In the genomic region with DNA sequence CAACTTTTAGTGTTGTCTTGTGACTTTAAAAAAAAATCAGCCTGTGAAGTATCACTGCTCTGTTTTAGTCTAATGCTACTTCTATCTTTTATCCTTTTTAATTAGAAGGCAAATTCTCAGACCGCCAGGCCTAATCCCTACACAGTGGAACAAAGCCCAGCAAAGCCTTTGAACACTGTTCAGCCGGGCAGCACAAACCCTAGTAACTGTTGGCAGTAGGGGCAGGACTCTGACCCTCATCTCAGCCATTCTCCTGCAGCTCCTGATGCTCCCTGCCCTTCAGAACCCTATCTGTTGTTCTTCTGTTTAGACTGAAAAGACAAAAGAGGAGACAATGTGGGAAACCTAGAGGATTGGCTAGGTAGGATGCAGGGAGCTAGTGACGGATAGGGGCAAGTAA, we compare ENCODE assay signal across 24 cellular contexts.
DNase-seq lines count a peak whose midpoint lies in the region; ATAC-seq, FAIRE-seq and TF ChIP-seq lines count a peak whose summit lies in the region.
"Had no signal": no experiment of that assay in that cellular context is flagged by ENCODE, and none has a peak within 500 bp of the region (broad histone marks: within the 10 kb centered on the region; RNA-seq: fewer than 3 reads in every experiment).

No MANE protein-coding gene starts in this region.

- H3K27me3 Mint-ChIP-seq in brain: peaks cover 9% of the 10 kb centered on the region
- peaks cover 43% of the 10 kb centered on the region for H3K27me3 Mint-ChIP-seq in activated T-cell treated with anti-CD3 and anti-CD28 coated beads, Interleukin-2, amount 50 U/mL, for 72 hours (ENCODE audit: low read depth)

- no peak overlapping the region for H3K23ac ChIP-seq in neuronal stem cell (ENCODE audit: low read depth, low read length, poor library complexity)

- H2BK12ac ChIP-seq in neuronal stem cell (ENCODE audit: low read length): no peak overlapping the region

- no peak overlapping the region for H4K8ac ChIP-seq in neuronal stem cell (ENCODE audit: low read depth, low read length)

- H3K4me3 Mint-ChIP-seq in brain: peak overlapping the region in 4 of 5 experiments; percentile 0 to 69 (median 32)
- no peak overlapping the region for H3K4me3 Mint-ChIP-seq in activated T-cell treated with anti-CD3 and anti-CD28 coated beads, Interleukin-2, amount 50 U/mL, for 72 hours

- H3K27ac Mint-ChIP-seq in brain: peak overlapping the region in 3 of 5 experiments; percentile 59 to 91 (median 84)
- H3K27ac Mint-ChIP-seq in activated T-cell treated with anti-CD3 and anti-CD28 coated beads, Interleukin-2, amount 50 U/mL, for 72 hours: no peak overlapping the region

- no peak overlapping the region for H3K9ac ChIP-seq in neuronal stem cell (ENCODE audit: low read depth, low read length, poor library complexity)
- H3K9ac ChIP-seq in kidney (ENCODE audit: low read length in 2 of 2): no peak overlapping the region

- peaks cover 0 to 24% of the 10 kb centered on the region in 2 donors for H3K4me1 ChIP-seq in neuronal stem cell (ENCODE audit: control insufficient read depth in 2 of 2, insufficient read depth in 1 of 2, low read depth in 1 of 2, low read length in 2 of 2)
- no peaks in the 10 kb centered on the region for H3K4me1 ChIP-seq in kidney (ENCODE audit: control insufficient read depth in 1 of 2, insufficient read depth in 1 of 2, low read depth in 1 of 2, low read length in 2 of 2)

- no peak overlapping the region for H2BK15ac ChIP-seq in neuronal stem cell (ENCODE audit: low read length)

- intact Hi-C loops in kidney (cut with DNase I): no loop called here

- peaks cover 73% of the 10 kb centered on the region for H3K4me1 Mint-ChIP-seq in brain
- H3K4me1 Mint-ChIP-seq in activated T-cell treated with anti-CD3 and anti-CD28 coated beads, Interleukin-2, amount 50 U/mL, for 72 hours (ENCODE audit: low read depth): no peaks in the 10 kb centered on the region

- WGBS in neuronal stem cell (ENCODE audit: extremely low coverage in 2 of 2, insufficient read length in 2 of 2, insufficient replicate concordance in 1 of 2), 2 donors: no CpG with 5 or more reads among the region's 3 CpGs

- no peak for FAIRE-seq in kidney (lab: Jason Lieb, UNC)
- no peak for FAIRE-seq in urothelium cell line (lab: Jason Lieb, UNC)
- FAIRE-seq: G401.6, GM12878 had no signal

- peak; percentile 48 for DNase-seq in D341Med (ENCODE audit: low spot score)
- peak; percentile 100 for DNase-seq in NCI-H82 (lab: John Stamatoyannopoulos, UW)
- peak; percentile 81 for DNase-seq in neuronal stem cell (ENCODE audit: low spot score)
- no peak for DNase-seq in activated T-cell treated with anti-CD3 and anti-CD28 coated beads, Interleukin-2, amount 50 U/mL, for 72 hours
- DNase-seq in kidney: no peak
- no peak for DNase-seq in urothelium cell line (ENCODE audit: low spot score)
- no peak for DNase-seq in GM10266 (ENCODE audit: extremely low spot score)
- DNase-seq: 8988T, DMS53, KBM-7, MV-4-11, NCI-H1105, NCI-H1436 treated with DMSO at 0.1 percent for 48 hours, NCI-H187 treated with DMSO at 0.1 percent for 48 hours, NCI-H446, NCI-H524 treated with DMSO at 0.1 percent for 48 hours, NCI-H774, PC-9, SJCRH30 had no signal

- no peak overlapping the region for H4K91ac ChIP-seq in neuronal stem cell (ENCODE audit: low read depth, low read length, poor library complexity)

- H3K4me2 ChIP-seq in neuronal stem cell (ENCODE audit: insufficient read depth, low read length, poor library complexity, severe bottlenecking): no peak overlapping the region
- H3K4me2 ChIP-seq: PC-9 had no signal

- no peak overlapping the region for H2BK5ac ChIP-seq in neuronal stem cell (ENCODE audit: low read length)

- H3K4ac ChIP-seq in neuronal stem cell (ENCODE audit: low read length): no peak overlapping the region

- ATAC-seq in activated T-cell treated with anti-CD3 and anti-CD28 coated beads, Interleukin-2, amount 50 U/mL, for 72 hours (replicated peaks in 1 of 2): no peak
- ATAC-seq: GM12878, Right ventricle myocardium inferior, SK-N-SH treated with all-trans-retinoic acid at 6 μM for 48 hours had no signal

- no peak overlapping the region for H3K14ac ChIP-seq in neuronal stem cell (ENCODE audit: low read length)

- peaks cover 0 to 38% (median 0%) of the 10 kb centered on the region in 3 experiments for H3K27me3 ChIP-seq in neuronal stem cell (ENCODE audit: control insufficient read depth in 3 of 3, insufficient read depth in 3 of 3, low read depth in 1 of 3, low read length in 3 of 3)
- H3K27me3 ChIP-seq: SJCRH30 had no signal

- H2AK5ac ChIP-seq in neuronal stem cell (ENCODE audit: low read depth, low read length): no peak overlapping the region

- H2BK120ac ChIP-seq in neuronal stem cell (ENCODE audit: low read depth, low read length): no peak overlapping the region

- no peak overlapping the region for H3K4me3 ChIP-seq in neuronal stem cell (ENCODE audit: low read length in 2 of 2)
- H3K4me3 ChIP-seq in kidney (ENCODE audit: low read length in 2 of 2): no peak overlapping the region
- H3K4me3 ChIP-seq: GM12878, PC-9, SJCRH30 had no signal

- TF ChIP-seq CTCF in brain (conservative IDR thresholded peaks at IDR 0.05) (no peak), kidney (IDR thresholded peaks at IDR 0.05; ENCODE audit: borderline replicate concordance, extremely low read depth, insufficient read depth) (no peak), GM10266 (IDR thresholded peaks at IDR 0.05; ENCODE audit: control insufficient read depth, insufficient read depth, low read depth, missing control alignments) (no peak)

- H2AFZ ChIP-seq in neuronal stem cell (ENCODE audit: low read length): no peak overlapping the region
- H2AFZ ChIP-seq: PC-9 had no signal

- H3K9me3 Mint-ChIP-seq in brain: peaks cover 0 to 3% (median 0%) of the 10 kb centered on the region in 5 experiments
- H3K9me3 Mint-ChIP-seq in activated T-cell treated with anti-CD3 and anti-CD28 coated beads, Interleukin-2, amount 50 U/mL, for 72 hours: no peaks in the 10 kb centered on the region

- H3K9me3 ChIP-seq in neuronal stem cell (replicated peaks in 1 of 2; ENCODE audit: control insufficient read depth in 2 of 2, insufficient read depth in 1 of 2, low read depth in 1 of 2, low read length in 2 of 2) (no peaks in the 10 kb centered on the region), kidney (ENCODE audit: control insufficient read depth in 1 of 2, low read length in 2 of 2) (no peaks in the 10 kb centered on the region)
- H3K9me3 ChIP-seq: SJCRH30 had no signal

- H3K27ac ChIP-seq in neuronal stem cell (replicated peaks; ENCODE audit: low read length): peak overlapping the region; percentile 67
- no peak overlapping the region for H3K27ac ChIP-seq in kidney (ENCODE audit: low read depth in 2 of 2, low read length in 2 of 2)
- H3K27ac ChIP-seq: PC-9, SJCRH30 had no signal

- no peaks in the 10 kb centered on the region for H3K79me1 ChIP-seq in neuronal stem cell (ENCODE audit: low read depth, low read length)

- no peaks in the 10 kb centered on the region for H3K36me3 Mint-ChIP-seq in brain
- H3K36me3 Mint-ChIP-seq in activated T-cell treated with anti-CD3 and anti-CD28 coated beads, Interleukin-2, amount 50 U/mL, for 72 hours (ENCODE audit: insufficient read depth in 2 of 2): no peaks in the 10 kb centered on the region

- H3K36me3 ChIP-seq in neuronal stem cell (replicated peaks in 1 of 2; ENCODE audit: control insufficient read depth in 2 of 2, insufficient read depth in 2 of 2, low read length in 2 of 2) (no peaks in the 10 kb centered on the region), kidney (ENCODE audit: control insufficient read depth in 1 of 2, insufficient read depth in 2 of 2, low read length in 2 of 2) (no peaks in the 10 kb centered on the region)
- H3K36me3 ChIP-seq: SJCRH30 had no signal

- H3K18ac ChIP-seq in neuronal stem cell (ENCODE audit: low read length): no peak overlapping the region

Comparison
In these comparisons a context has a peak if more than half of its experiments do, and no peak if none do; other contexts are left out.
1. DNase-seq: peak in D341Med (single experiment), NCI-H82 (single experiment) and neuronal stem cell (single experiment); none in activated T-cell treated with anti-CD3 and anti-CD28 coated beads, Interleukin-2, amount 50 U/mL, for 72 hours (0 of 2), kidney (single experiment), urothelium cell line (single experiment) and GM10266 (single experiment).
2. H3K4me3 Mint-ChIP-seq: peak in brain (4 of 5); none in activated T-cell treated with anti-CD3 and anti-CD28 coated beads, Interleukin-2, amount 50 U/mL, for 72 hours (0 of 2).